25 cellular contexts compared by ENCODE assay signal in genomic region chr1:44514673-44515072, GRCh38.
"Had no signal": no experiment of that assay in that cellular context is flagged by ENCODE, and none has a peak within 500 bp of the region (broad histone marks: within the 10 kb centered on the region; RNA-seq: fewer than 3 reads in every experiment).

No MANE protein-coding gene starts in this region.

- H3K9me3 ChIP-seq: adrenal gland, ascending aorta, esophagus muscularis mucosa, tibial artery, upper lobe of right lung had no signal

- H3K9me3 Mint-ChIP-seq: activated naive CD8-positive, alpha-beta T cell treated with anti-CD3 and anti-CD28 coated beads for 36 hours; endodermal cell; mesothelial cell of epicardium; naive B cell; stimulated activated memory B cell treated with anti-CD40 and anti-IgM and Interleukin-4, amounts not matched to agents 10 μg/mL and 1 μg/mL and 100 μg/mL, for 72 hours; stimulated activated naive CD8-positive, alpha-beta T cell treated with anti-CD3 and anti-CD28 coated beads, Interleukin-15, amount 100 ng/mL, for 72 hours had no signal

- H3K27ac ChIP-seq: adrenal gland, ascending aorta, esophagus muscularis mucosa, foreskin keratinocyte, parathyroid adenoma, tibial artery, upper lobe of right lung had no signal

- H3K36me3 Mint-ChIP-seq: activated naive CD8-positive, alpha-beta T cell treated with anti-CD3 and anti-CD28 coated beads for 36 hours; brain; mesothelial cell of epicardium; naive B cell; stimulated activated memory B cell treated with anti-CD40 and anti-IgM and Interleukin-4, amounts not matched to agents 10 μg/mL and 1 μg/mL and 100 μg/mL, for 72 hours had no signal

- H3K9ac ChIP-seq: parathyroid adenoma had no signal

- H3K4me1 ChIP-seq: adrenal gland, ascending aorta, esophagus muscularis mucosa, parathyroid adenoma, tibial artery, upper lobe of right lung had no signal

- H3K27me3 ChIP-seq: ascending aorta, foreskin keratinocyte, upper lobe of right lung had no signal

- H2AFZ ChIP-seq: parathyroid adenoma had no signal

- H3K4me3 Mint-ChIP-seq: activated naive CD8-positive, alpha-beta T cell treated with anti-CD3 and anti-CD28 coated beads for 36 hours; brain; endodermal cell; mesothelial cell of epicardium; stimulated activated memory B cell treated with anti-CD40 and anti-IgM and Interleukin-4, amounts not matched to agents 10 μg/mL and 1 μg/mL and 100 μg/mL, for 72 hours; stimulated activated naive CD8-positive, alpha-beta T cell treated with anti-CD3 and anti-CD28 coated beads, Interleukin-15, amount 100 ng/mL, for 72 hours had no signal

- H3K4me3 ChIP-seq: adrenal gland, ascending aorta, esophagus muscularis mucosa, tibial artery, upper lobe of right lung had no signal

- H3K36me3 ChIP-seq: adrenal gland, ascending aorta, esophagus muscularis mucosa, tibial artery, upper lobe of right lung had no signal

- H3K79me2 ChIP-seq: parathyroid adenoma had no signal

- H3K27ac Mint-ChIP-seq: activated naive CD8-positive, alpha-beta T cell treated with anti-CD3 and anti-CD28 coated beads for 36 hours; brain; endodermal cell; mesothelial cell of epicardium; naive B cell; stimulated activated memory B cell treated with anti-CD40 and anti-IgM and Interleukin-4, amounts not matched to agents 10 μg/mL and 1 μg/mL and 100 μg/mL, for 72 hours; stimulated activated naive CD8-positive, alpha-beta T cell treated with anti-CD3 and anti-CD28 coated beads, Interleukin-15, amount 100 ng/mL, for 72 hours had no signal

- DNase-seq: activated CD4-positive, alpha-beta T cell treated with anti-CD3 and anti-CD28 coated beads for 4 hours; activated CD4-positive, alpha-beta T cell treated with anti-CD3 and anti-CD28 coated beads, Interleukin-2, amount 50 U/mL, for 4 hours; activated CD8-positive, alpha-beta memory T cell treated with anti-CD3 and anti-CD28 coated beads for 24 hours; activated effector memory CD4-positive, alpha-beta T cell treated with Interleukin-2 at 50 U/mL for 16 hours; activated naive CD4-positive, alpha-beta T cell treated with Interleukin-2 at 50 U/mL for 16 hours; activated naive CD8-positive, alpha-beta T cell treated with anti-CD3 and anti-CD28 coated beads for 36 hours; adrenal gland; endodermal cell; left ventricle myocardium superior; naive B cell; nucleus accumbens; right cardiac atrium; stimulated activated CD4-positive, alpha-beta T cell treated with anti-CD3 and anti-CD28 coated beads, Interleukin-12 subunit alpha, Interleukin-12 subunit beta, amount 100 ng/mL, for 4 hours; stimulated activated CD4-positive, alpha-beta T cell treated with anti-CD3 and anti-CD28 coated beads, Interleukin-4, amount 100 ng/mL, for 4 hours; stimulated activated CD8-positive, alpha-beta memory T cell treated with anti-CD3 and anti-CD28 coated beads, Interleukin-4, amount 100 ng/mL, for 48 hours; stimulated activated naive CD8-positive, alpha-beta T cell treated with anti-CD3 and anti-CD28 coated beads, Interleukin-15, amount 100 ng/mL, for 72 hours; tibial artery; upper lobe of right lung had no signal

- ATAC-seq: left ventricle myocardium superior; right cardiac atrium; stimulated activated memory B cell treated with anti-CD40 and anti-IgM and Interleukin-4, amounts not matched to agents 10 μg/mL and 1 μg/mL and 100 μg/mL, for 72 hours; stimulated activated naive CD8-positive, alpha-beta T cell treated with anti-CD3 and anti-CD28 coated beads, Interleukin-15, amount 100 ng/mL, for 72 hours; upper lobe of right lung had no signal
